In genomic region chr10:119772347-119772746, GRCh38 we compare ENCODE assay signal across 24 cellular contexts.
"Had no signal": no experiment of that assay in that cellular context is flagged by ENCODE, and none has a peak within 500 bp of the region (broad histone marks: within the 10 kb centered on the region; RNA-seq: fewer than 3 reads in every experiment).

No MANE protein-coding gene starts in this region.

- H3K36me3 ChIP-seq: gastroesophageal sphincter, heart left ventricle, neural progenitor cell, suprapubic skin, vagina had no signal

- ATAC-seq: foreskin keratinocyte; gastroesophageal sphincter; heart left ventricle; left lobe of liver; naive thymus-derived CD4-positive, alpha-beta T cell; psoas muscle; right cardiac atrium; stimulated activated naive CD8-positive, alpha-beta T cell treated with anti-CD3 and anti-CD28 coated beads, Interleukin-15, amount 100 ng/mL, for 72 hours had no signal

- H3K4me3 ChIP-seq: gastroesophageal sphincter, heart left ventricle, hepatocyte, lung, neural progenitor cell, psoas muscle, skin epidermis, suprapubic skin, vagina had no signal

- H3K27me3 Mint-ChIP-seq: naive thymus-derived CD4-positive, alpha-beta T cell; stimulated activated naive CD8-positive, alpha-beta T cell treated with anti-CD3 and anti-CD28 coated beads, Interleukin-15, amount 100 ng/mL, for 72 hours had no signal

- H3K27ac Mint-ChIP-seq: mesothelial cell of epicardium; naive thymus-derived CD4-positive, alpha-beta T cell; nephron; neural progenitor cell; stimulated activated naive CD8-positive, alpha-beta T cell treated with anti-CD3 and anti-CD28 coated beads, Interleukin-15, amount 100 ng/mL, for 72 hours had no signal

- DNase-seq: effector memory CD4-positive, alpha-beta T cell; foreskin keratinocyte; heart left ventricle; kidney; mesenchymal stem cell; naive thymus-derived CD4-positive, alpha-beta T cell; posterior cingulate gyrus; psoas muscle; right cardiac atrium; stimulated activated CD4-positive, alpha-beta T cell treated with anti-CD3 and anti-CD28 coated beads, Interleukin-15, amount 100 ng/mL, for 24 hours; stimulated activated CD4-positive, alpha-beta T cell treated with anti-CD3 and anti-CD28 coated beads, Interleukin-2, amount 100 ng/mL, for 48 hours; stimulated activated naive CD4-positive, alpha-beta T cell; stimulated activated naive CD8-positive, alpha-beta T cell treated with anti-CD3 and anti-CD28 coated beads, Interleukin-15, amount 100 ng/mL, for 72 hours; trophoblast cell had no signal

- H3K4me1 Mint-ChIP-seq: neural progenitor cell had no signal

- H3K9me3 ChIP-seq: gastroesophageal sphincter, heart left ventricle, psoas muscle, suprapubic skin, vagina had no signal

- H3K4me3 Mint-ChIP-seq: mesothelial cell of epicardium; naive thymus-derived CD4-positive, alpha-beta T cell; nephron; neural progenitor cell; stimulated activated naive CD8-positive, alpha-beta T cell treated with anti-CD3 and anti-CD28 coated beads, Interleukin-15, amount 100 ng/mL, for 72 hours had no signal

- H3K9me3 Mint-ChIP-seq: naive thymus-derived CD4-positive, alpha-beta T cell; nephron; neural progenitor cell; stimulated activated naive CD8-positive, alpha-beta T cell treated with anti-CD3 and anti-CD28 coated beads, Interleukin-15, amount 100 ng/mL, for 72 hours had no signal
